Comparison of ENCODE assay signal across 23 cellular contexts in genomic region chr6:14601490-14601889, GRCh38.
DNase-seq lines count a peak whose midpoint lies in the region; ATAC-seq, FAIRE-seq and TF ChIP-seq lines count a peak whose summit lies in the region.
"Had no signal": no experiment of that assay in that cellular context is flagged by ENCODE, and none has a peak within 500 bp of the region (broad histone marks: within the 10 kb centered on the region; RNA-seq: fewer than 3 reads in every experiment).

No MANE protein-coding gene starts in this region.

- CTCF ChIA-PET in SK-N-SH (lab: Yijun Ruan, JAX): interaction anchor here (0.6 kb wide), 1 partner anchor 521 kb away, joined by 3 read pairs; no protein-coding TSS in a partner anchor

- no peak overlapping the region for H3K4me3 Mint-ChIP-seq in chondrocyte (ENCODE audit: unreplicated experiment)
- H3K4me3 Mint-ChIP-seq: activated CD4-positive, alpha-beta T cell treated with anti-CD3 and anti-CD28 coated beads for 36 hours; activated naive CD4-positive, alpha-beta T cell treated with anti-CD3 and anti-CD28 coated beads for 36 hours; dendritic cell treated with granulocyte-macrophage colony-stimulating factor and Interleukin-4, amounts not matched to agents 40 ng/mL and 50 ng/mL, for 4 days; naive B cell had no signal

- POLR2A ChIA-PET in SK-N-SH (lab: Yijun Ruan, JAX): no interaction called here

- no peak for TF ChIP-seq CTCF in SK-N-SH (IDR thresholded peaks at IDR 0.05)
- TF ChIP-seq CTCF in chondrocyte (IDR thresholded peaks at IDR 0.05): no peak

- H3K27me3 Mint-ChIP-seq in chondrocyte (ENCODE audit: low read depth): no peaks in the 10 kb centered on the region
- H3K27me3 Mint-ChIP-seq: activated CD4-positive, alpha-beta T cell treated with anti-CD3 and anti-CD28 coated beads for 36 hours; naive B cell had no signal

- no peak overlapping the region for H3K4me2 ChIP-seq in SK-N-SH

- H3K4me1 ChIP-seq in SK-N-SH (ENCODE audit: control insufficient read depth in 1 of 2, insufficient read depth in 2 of 2, low read depth in 1 of 2, low read length in 1 of 2): no peaks in the 10 kb centered on the region; a peak in 1 of 4 replicates
- no peaks in the 10 kb centered on the region for H3K4me1 ChIP-seq in SJCRH30
- no peaks in the 10 kb centered on the region for H3K4me1 ChIP-seq in small intestine (ENCODE audit: control insufficient read depth in 2 of 2, insufficient read depth in 1 of 2, low read depth in 1 of 2, low read length in 1 of 2)
- H3K4me1 ChIP-seq: HAP-1, sigmoid colon, uterus had no signal

- H3K9ac ChIP-seq in SK-N-SH: no peak overlapping the region

- TF ChIP-seq RAD21 in SK-N-SH (IDR thresholded peaks at IDR 0.05; ENCODE audit: low read length): no peak

- no peaks in the 10 kb centered on the region for H3K79me2 ChIP-seq in SK-N-SH (ENCODE audit: insufficient read depth)

- no peak overlapping the region for H3K27ac ChIP-seq in SK-N-SH (ENCODE audit: low read depth in 2 of 2, low read length in 1 of 2)
- no peak overlapping the region for H3K27ac ChIP-seq in SJCRH30
- no peak overlapping the region for H3K27ac ChIP-seq in small intestine (ENCODE audit: low read depth in 1 of 2, low read length in 1 of 2)
- H3K27ac ChIP-seq: sigmoid colon, SK-N-MC, uterus had no signal

- H3K4me3 ChIP-seq in SK-N-SH (ENCODE audit: low read depth in 2 of 2, low read length in 1 of 2): no peak overlapping the region
- no peak overlapping the region for H3K4me3 ChIP-seq in SJCRH30
- no peak overlapping the region for H3K4me3 ChIP-seq in small intestine (ENCODE audit: low read depth in 1 of 2, low read length in 2 of 2)
- H3K4me3 ChIP-seq: HAP-1, sigmoid colon, SK-N-MC, uterus had no signal

- no peak for ATAC-seq in SK-N-SH treated with all-trans-retinoic acid at 6 μM for 48 hours
- ATAC-seq: activated CD4-positive, alpha-beta T cell treated with anti-CD3 and anti-CD28 coated beads for 36 hours; PC-3 had no signal

- TF ChIP-seq EP300 in SK-N-SH (IDR thresholded peaks at IDR 0.05; ENCODE audit: borderline replicate concordance in 1 of 2, low read depth in 1 of 2, low read length in 1 of 2): no peak

- H3F3A ChIP-seq in SK-N-SH (replicated peaks; ENCODE audit: insufficient read depth): no peaks in the 10 kb centered on the region

- no peaks in the 10 kb centered on the region for H3K27me3 ChIP-seq in SK-N-SH (ENCODE audit: insufficient read depth)
- no peaks in the 10 kb centered on the region for H3K27me3 ChIP-seq in SJCRH30
- H3K27me3 ChIP-seq in small intestine (ENCODE audit: control insufficient read depth in 2 of 2, insufficient read depth in 2 of 2, low read length in 2 of 2): no peaks in the 10 kb centered on the region
- H3K27me3 ChIP-seq: sigmoid colon, uterus had no signal

- no peaks in the 10 kb centered on the region for H3K36me3 Mint-ChIP-seq in chondrocyte (ENCODE audit: low read depth)

- H3K4me1 Mint-ChIP-seq in chondrocyte (ENCODE audit: low read depth): no peaks in the 10 kb centered on the region

- H3K9me3 ChIP-seq in SK-N-SH: no peaks in the 10 kb centered on the region
- H3K9me3 ChIP-seq in SJCRH30 (replicated peaks): no peaks in the 10 kb centered on the region
- H3K9me3 ChIP-seq in small intestine (ENCODE audit: control insufficient read depth, low read depth): no peaks in the 10 kb centered on the region
- H3K9me3 ChIP-seq: HAP-1, sigmoid colon, uterus had no signal

- no peaks in the 10 kb centered on the region for H3K36me3 ChIP-seq in SK-N-SH (replicated peaks in 1 of 2; ENCODE audit: control insufficient read depth in 1 of 2, insufficient read depth in 2 of 2, low read length in 1 of 2)
- H3K36me3 ChIP-seq in SJCRH30: no peaks in the 10 kb centered on the region
- no peaks in the 10 kb centered on the region for H3K36me3 ChIP-seq in small intestine (ENCODE audit: control insufficient read depth in 2 of 2, insufficient read depth in 2 of 2, low read length in 2 of 2)
- H3K36me3 ChIP-seq: HAP-1, sigmoid colon, uterus had no signal

- DNase-seq in SK-N-SH: peak; percentile 22
- peak; percentile 59 for DNase-seq in NCI-H2171 treated with DMSO at 0.1 percent for 48 hours (lab: John Stamatoyannopoulos, UW)
- DNase-seq in SJCRH30: peak; percentile 21 to 40
- peak; percentile 27 for DNase-seq in small intestine
- DNase-seq in NCI-H1694 treated with DMSO at 0.1 percent for 48 hours (lab: John Stamatoyannopoulos, UW): no peak
- DNase-seq in chondrocyte (ENCODE audit: low spot score): no peak
- no peak for DNase-seq in NCI-H526 treated with DMSO at 0.1 percent for 48 hours (lab: John Stamatoyannopoulos, UW)
- DNase-seq: activated CD4-positive, alpha-beta T cell treated with anti-CD3 and anti-CD28 coated beads for 36 hours; activated CD8-positive, alpha-beta memory T cell treated with anti-CD3 and anti-CD28 coated beads, Interleukin-2, amount 50 U/mL, for 4 hours; activated naive CD4-positive, alpha-beta T cell treated with anti-CD3 and anti-CD28 coated beads for 36 hours; C1 segment of cervical spinal cord; DND-41; naive B cell; NCI-H446 treated with DMSO at 0.1 percent for 48 hours; PC-3; sigmoid colon; stimulated activated CD4-positive, alpha-beta T cell treated with anti-CD3 and anti-CD28 coated beads, Interleukin-2, amount 100 ng/mL, for 24 hours; uterus had no signal

- H2AFZ ChIP-seq in SK-N-SH (ENCODE audit: low read depth): no peak overlapping the region

- H4K20me1 ChIP-seq in SK-N-SH (ENCODE audit: insufficient read depth): no peaks in the 10 kb centered on the region

- peaks cover 1% of the 10 kb centered on the region for H3K9me3 Mint-ChIP-seq in chondrocyte (ENCODE audit: low read depth)
- H3K9me3 Mint-ChIP-seq: activated naive CD4-positive, alpha-beta T cell treated with anti-CD3 and anti-CD28 coated beads for 36 hours had no signal

- H3K27ac Mint-ChIP-seq in chondrocyte (ENCODE audit: unreplicated experiment): no peak overlapping the region
- H3K27ac Mint-ChIP-seq: activated CD4-positive, alpha-beta T cell treated with anti-CD3 and anti-CD28 coated beads for 36 hours; activated naive CD4-positive, alpha-beta T cell treated with anti-CD3 and anti-CD28 coated beads for 36 hours; dendritic cell treated with granulocyte-macrophage colony-stimulating factor and Interleukin-4, amounts not matched to agents 40 ng/mL and 50 ng/mL, for 4 days had no signal

- H3K9me2 ChIP-seq in SK-N-SH: no peaks in the 10 kb centered on the region

- no peak for FAIRE-seq in small intestine (lab: Jason Lieb, UNC)
- FAIRE-seq: A204.1 had no signal

- 24% methylated on average over 7 of the region's 7 CpGs for WGBS in SK-N-SH (ENCODE audit: low lambda C conversion rate)
- WGBS in small intestine, 3 donors: 28 to 54% (median 37%) methylated on average over 7 of the region's 7 CpGs

TF ChIP-seq in SK-N-SH, 30 proteins besides CTCF, POLR2A, EP300 and RAD21 (continues in another document):
- TF ChIP-seq POLR2AphosphoS5 (IDR thresholded peaks at IDR 0.05; ENCODE audit: low read depth, low read length) (no peak), JUND (IDR thresholded peaks at IDR 0.05) (no peak), RFX5 (IDR thresholded peaks at IDR 0.05; ENCODE audit: low read length) (no peak), CHD2 (IDR thresholded peaks at IDR 0.05; ENCODE audit: low read length, partially characterized antibody) (no peak), IRF3 (IDR thresholded peaks at IDR 0.05; ENCODE audit: low read depth, low read length) (no peak), GATA2 (CRISPR knock-in tag; IDR thresholded peaks at IDR 0.05) (no peak), GABPA (IDR thresholded peaks at IDR 0.05; ENCODE audit: low read depth) (no peak), MXI1 (IDR thresholded peaks at IDR 0.05; ENCODE audit: low read depth, low read length) (no peak), RCOR1 (IDR thresholded peaks at IDR 0.05; ENCODE audit: low read length) (no peak), TCF12 (IDR thresholded peaks at IDR 0.05) (no peak), ELF1 (IDR thresholded peaks at IDR 0.05) (no peak), RXRA (IDR thresholded peaks at IDR 0.05; ENCODE audit: borderline replicate concordance, low read depth) (no peak), FOXJ3 (CRISPR knock-in tag; IDR thresholded peaks at IDR 0.05) (no peak)

TF ChIP-seq in SK-N-SH treated with all-trans-retinoic acid at 6 μM for 48 hours, 23 proteins besides CTCF, POLR2A, EP300 and RAD21 (continues in another document):
- no peak for TF ChIP-seq GLIS3 (CRISPR knock-in tag; IDR thresholded peaks at IDR 0.05)
- TF ChIP-seq ZNF70 (CRISPR knock-in tag; IDR thresholded peaks at IDR 0.05): no peak
- TF ChIP-seq CSDC2 (CRISPR knock-in tag; IDR thresholded peaks at IDR 0.05): no peak
- no peak for TF ChIP-seq BACH2 (CRISPR knock-in tag; IDR thresholded peaks at IDR 0.05; ENCODE audit: borderline replicate concordance)
- no peak for TF ChIP-seq TSHZ2 (CRISPR knock-in tag; IDR thresholded peaks at IDR 0.05)
- TF ChIP-seq OSR1 (CRISPR knock-in tag; IDR thresholded peaks at IDR 0.05): no peak
- TF ChIP-seq ZC3H10 (CRISPR knock-in tag; IDR thresholded peaks at IDR 0.05): no peak
- TF ChIP-seq ZFP30 (CRISPR knock-in tag; IDR thresholded peaks at IDR 0.05): no peak
- TF ChIP-seq PPARA (CRISPR knock-in tag; IDR thresholded peaks at IDR 0.05; ENCODE audit: borderline replicate concordance): no peak
- TF ChIP-seq ARNTL (CRISPR knock-in tag; IDR thresholded peaks at IDR 0.05; ENCODE audit: borderline replicate concordance, low read depth): no peak

Comparison
In these comparisons a context has a peak if more than half of its experiments do, and no peak if none do; other contexts are left out.
1. DNase-seq: peak in SK-N-SH (single experiment), NCI-H2171 treated with DMSO at 0.1 percent for 48 hours (single experiment), SJCRH30 (2 of 2) and small intestine (single experiment); none in NCI-H1694 treated with DMSO at 0.1 percent for 48 hours (single experiment), chondrocyte (single experiment) and NCI-H526 treated with DMSO at 0.1 percent for 48 hours (single experiment).